In the genomic region with DNA sequence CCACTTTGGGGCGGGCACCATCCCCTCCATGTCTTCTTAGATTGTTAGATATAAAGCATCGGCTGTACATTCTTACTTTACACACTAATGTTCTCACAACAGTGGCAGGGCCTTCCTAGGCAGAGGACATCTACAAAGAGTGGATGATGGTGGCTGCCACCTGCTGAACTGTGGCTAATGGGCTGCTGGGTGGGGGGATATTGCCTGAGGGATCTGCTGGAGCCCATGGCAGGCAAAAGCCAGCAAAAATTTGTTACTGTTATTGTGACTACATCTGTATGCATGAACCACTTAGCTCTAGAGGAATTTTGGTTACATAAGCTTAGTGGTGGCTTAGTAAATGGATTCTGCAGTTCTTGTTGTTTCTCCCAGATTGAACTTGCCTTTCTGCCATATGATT, we compare ENCODE assay signal across 27 cellular contexts. TPM values are rescaled to one million over a fixed set of nuclear protein-coding genes. Genes with fewer than 3 reads are reported as not detected.
DNase-seq lines count a peak whose midpoint lies in the region; ATAC-seq and TF ChIP-seq lines count a peak whose summit lies in the region.
"Had no signal": no experiment of that assay in that cellular context is flagged by ENCODE, and none has a peak within 500 bp of the region (broad histone marks: within the 10 kb centered on the region; RNA-seq: fewer than 3 reads in every experiment).

No MANE protein-coding gene starts in this region.

- TF ChIP-seq CTCF in H9 (conservative IDR thresholded peaks at IDR 0.05), result no peak

- H2BK20ac ChIP-seq in H9 (ENCODE audit: low read depth, low read length, poor library complexity, severe bottlenecking), result no peak overlapping the region

- peaks cover 20% of the 10 kb centered on the region for H3K4me1 Mint-ChIP-seq in activated CD4-positive, alpha-beta T cell treated with anti-CD3 and anti-CD28 coated beads, Interleukin-2, amount 10 ng/mL, durations not matched to agents 24 days and 14 days
- H3K4me1 Mint-ChIP-seq in H9 (peaks cover 3 to 5% of the 10 kb centered on the region in 2 experiments; a peak in 2 of 4 replicates), naive B cell (peaks cover 46 to 80% (median 79%) of the 10 kb centered on the region in 3 donors)
- peaks cover 24% of the 10 kb centered on the region for H3K4me1 Mint-ChIP-seq in activated T-helper 1 cell treated with anti-CD3 and anti-CD28 coated beads, Interleukin-12 subunit alpha, Interleukin-12 subunit beta, Interleukin-2, Interleukin-4 antibody, amounts not matched to agents 30 ng/mL and 10 ng/mL and 1 ng/mL, durations not matched to agents 14 hours and 24 hours and 36 hours (ENCODE audit: low read depth)
- peaks cover 12% of the 10 kb centered on the region for H3K4me1 Mint-ChIP-seq in activated CD8-positive, alpha-beta memory T cell treated with anti-CD3 and anti-CD28 coated beads, Interleukin-2, amount 10 ng/mL, durations not matched to agents 7 days and 5 days

- H3K27me3 Mint-ChIP-seq in activated CD4-positive, alpha-beta T cell treated with anti-CD3 and anti-CD28 coated beads, Interleukin-2, amount 10 ng/mL, durations not matched to agents 24 days and 14 days, result no peaks in the 10 kb centered on the region
- no peaks in the 10 kb centered on the region for H3K27me3 Mint-ChIP-seq in H9 (ENCODE audit: low read depth)
- no peaks in the 10 kb centered on the region for H3K27me3 Mint-ChIP-seq in activated T-helper 1 cell treated with anti-CD3 and anti-CD28 coated beads, Interleukin-12 subunit alpha, Interleukin-12 subunit beta, Interleukin-2, Interleukin-4 antibody, amounts not matched to agents 30 ng/mL and 10 ng/mL and 1 ng/mL, durations not matched to agents 14 hours and 24 hours and 36 hours (ENCODE audit: insufficient read depth)
- H3K27me3 Mint-ChIP-seq in naive B cell, result no peaks in the 10 kb centered on the region
- H3K27me3 Mint-ChIP-seq in activated CD8-positive, alpha-beta memory T cell treated with anti-CD3 and anti-CD28 coated beads, Interleukin-2, amount 10 ng/mL, durations not matched to agents 7 days and 5 days, result no peaks in the 10 kb centered on the region
- H3K27me3 Mint-ChIP-seq: activated CD4-positive, alpha-beta memory T cell treated with anti-CD3 and anti-CD28 coated beads, Interleukin-2, amount 10 ng/mL, durations not matched to agents 7 days and 5 days; CD4-positive, alpha-beta memory T cell; central memory CD8-positive, alpha-beta T cell; progenitor cell of endocrine pancreas; stimulated activated memory B cell treated with anti-CD40 and anti-IgM and Interleukin-4, amounts not matched to agents 10 μg/mL and 1 μg/mL and 100 μg/mL, for 72 hours had no signal

- no peak overlapping the region for H3K56ac ChIP-seq in H9 (ENCODE audit: insufficient read length, low read depth, low read length)

- no peaks in the 10 kb centered on the region for H4K20me1 ChIP-seq in H9 (ENCODE audit: control insufficient read depth, insufficient read depth, insufficient read length)

- no peak overlapping the region for H3K23ac ChIP-seq in H9 (ENCODE audit: insufficient read length, low read depth, low read length)

- no peaks in the 10 kb centered on the region for H3K79me2 ChIP-seq in H9 (ENCODE audit: insufficient read depth, low read length)

- no peaks in the 10 kb centered on the region for H3K9me3 ChIP-seq in H9 (ENCODE audit: control insufficient read depth, low read depth, low read length)
- H3K9me3 ChIP-seq: esophagus squamous epithelium, gastrocnemius medialis, Peyer's patch, SJCRH30 had no signal

- intact Hi-C loops in activated CD4-positive, alpha-beta T cell treated with anti-CD3 and anti-CD28 coated beads, Interleukin-2, amount 10 ng/mL, durations not matched to agents 24 days and 14 days (cut with micrococcal nuclease), result loop anchor here (5.0 kb wide), 1 partner anchor 40 kb away; no protein-coding TSS in a partner anchor
- intact Hi-C loops in activated T-helper 1 cell treated with anti-CD3 and anti-CD28 coated beads, Interleukin-12 subunit alpha, Interleukin-12 subunit beta, Interleukin-2, Interleukin-4 antibody, amounts not matched to agents 30 ng/mL and 10 ng/mL and 1 ng/mL, durations not matched to agents 14 hours and 24 hours and 36 hours (cut with micrococcal nuclease), result no loop called here

- H2AFZ ChIP-seq in H9 (ENCODE audit: low read length), result no peak overlapping the region
- H2AFZ ChIP-seq: GM23338 had no signal

- CTCF ChIA-PET in activated CD8-positive, alpha-beta memory T cell treated with anti-CD3 and anti-CD28 coated beads, Interleukin-2, amount 10 ng/mL, durations not matched to agents 7 days and 5 days (lab: Charles Lee), result no interaction called here

- H4K91ac ChIP-seq in H9 (ENCODE audit: insufficient read length, low read depth, low read length), result no peak overlapping the region

- H3K4me1 ChIP-seq in H9 (ENCODE audit: insufficient read depth, low read length), result no peaks in the 10 kb centered on the region
- H3K4me1 ChIP-seq: gastrocnemius medialis, SJCRH30 had no signal

- H4K8ac ChIP-seq in H9 (replicated peaks; ENCODE audit: insufficient read length, low read depth, low read length), result no peak overlapping the region

- no peak overlapping the region for H3K4me3 Mint-ChIP-seq in activated CD4-positive, alpha-beta T cell treated with anti-CD3 and anti-CD28 coated beads, Interleukin-2, amount 10 ng/mL, durations not matched to agents 24 days and 14 days
- no peak overlapping the region for H3K4me3 Mint-ChIP-seq in H9
- H3K4me3 Mint-ChIP-seq in activated T-helper 1 cell treated with anti-CD3 and anti-CD28 coated beads, Interleukin-12 subunit alpha, Interleukin-12 subunit beta, Interleukin-2, Interleukin-4 antibody, amounts not matched to agents 30 ng/mL and 10 ng/mL and 1 ng/mL, durations not matched to agents 14 hours and 24 hours and 36 hours, result no peak overlapping the region
- peak overlapping the region in 1 of 8 donors; percentile 54 for H3K4me3 Mint-ChIP-seq in naive B cell
- H3K4me3 Mint-ChIP-seq in activated CD8-positive, alpha-beta memory T cell treated with anti-CD3 and anti-CD28 coated beads, Interleukin-2, amount 10 ng/mL, durations not matched to agents 7 days and 5 days, result no peak overlapping the region
- H3K4me3 Mint-ChIP-seq: activated CD4-positive, alpha-beta memory T cell treated with anti-CD3 and anti-CD28 coated beads, Interleukin-2, amount 10 ng/mL, durations not matched to agents 7 days and 5 days; CD4-positive, alpha-beta memory T cell; central memory CD8-positive, alpha-beta T cell; GM23338; stimulated activated memory B cell treated with anti-CD40 and anti-IgM and Interleukin-4, amounts not matched to agents 10 μg/mL and 1 μg/mL and 100 μg/mL, for 72 hours had no signal

- DNase-seq in activated CD4-positive, alpha-beta T cell treated with anti-CD3 and anti-CD28 coated beads, Interleukin-2, amount 10 ng/mL, durations not matched to agents 24 days and 14 days, result no peak
- no peak for DNase-seq in activated CD4-positive, alpha-beta T cell treated with anti-CD3 and anti-CD28 coated beads, Interleukin-2, amount 50 U/mL, for 48 hours
- DNase-seq in H9 (no peak), naive B cell (no peak), NCI-H2029 treated with DMSO at 0.1 percent for 48 hours (lab: John Stamatoyannopoulos, UW) (no peak), inferior parietal cortex (ENCODE audit: extremely low spot score) (no peak)
- DNase-seq in activated T-helper 1 cell treated with anti-CD3 and anti-CD28 coated beads, Interleukin-12 subunit alpha, Interleukin-12 subunit beta, Interleukin-2, Interleukin-4 antibody, amounts not matched to agents 30 ng/mL and 10 ng/mL and 1 ng/mL, durations not matched to agents 14 hours and 24 hours and 36 hours (ENCODE audit: low spot score), result no peak
- DNase-seq in activated CD8-positive, alpha-beta memory T cell treated with anti-CD3 and anti-CD28 coated beads, Interleukin-2, amount 10 ng/mL, durations not matched to agents 7 days and 5 days, result no peak
- DNase-seq: 8988T; activated CD4-positive, alpha-beta memory T cell treated with anti-CD3 and anti-CD28 coated beads, Interleukin-2, amount 10 ng/mL, durations not matched to agents 7 days and 5 days; activated CD4-positive, CD25-positive, alpha-beta regulatory T cell; AML-193; CD4-positive, alpha-beta memory T cell; esophagus squamous epithelium; gastrocnemius medialis; left cardiac atrium; MM.1S; NCI-H2029; NCI-H526 treated with DMSO at 0.1 percent for 48 hours; Peyer's patch; SJCRH30; T-helper 1 cell had no signal

- WGBS in H9 (ENCODE audit: extremely low coverage, insufficient read length, low lambda C conversion rate), result no CpG with 5 or more reads among the region's 2 CpGs

- H3K27ac Mint-ChIP-seq in activated CD4-positive, alpha-beta T cell treated with anti-CD3 and anti-CD28 coated beads, Interleukin-2, amount 10 ng/mL, durations not matched to agents 24 days and 14 days, result peak overlapping the region; percentile 51
- H3K27ac Mint-ChIP-seq in H9, result peak overlapping the region; percentile 40 to 55 (median 54); a peak in 2 of 7 replicates
- peak overlapping the region; percentile 5 for H3K27ac Mint-ChIP-seq in activated T-helper 1 cell treated with anti-CD3 and anti-CD28 coated beads, Interleukin-12 subunit alpha, Interleukin-12 subunit beta, Interleukin-2, Interleukin-4 antibody, amounts not matched to agents 30 ng/mL and 10 ng/mL and 1 ng/mL, durations not matched to agents 14 hours and 24 hours and 36 hours
- peak overlapping the region in 4 of 6 donors; percentile 78 to 93 (median 86) for H3K27ac Mint-ChIP-seq in naive B cell
- H3K27ac Mint-ChIP-seq in activated CD8-positive, alpha-beta memory T cell treated with anti-CD3 and anti-CD28 coated beads, Interleukin-2, amount 10 ng/mL, durations not matched to agents 7 days and 5 days, result no peak overlapping the region
- H3K27ac Mint-ChIP-seq: activated CD4-positive, alpha-beta memory T cell treated with anti-CD3 and anti-CD28 coated beads, Interleukin-2, amount 10 ng/mL, durations not matched to agents 7 days and 5 days; GM23338; progenitor cell of endocrine pancreas had no signal

- H2AK5ac ChIP-seq in H9 (ENCODE audit: insufficient read length, low read length), result no peak overlapping the region

- ATAC-seq in naive B cell (ENCODE audit: low read depth in 2 of 2), result no peak
- ATAC-seq in activated CD8-positive, alpha-beta memory T cell treated with anti-CD3 and anti-CD28 coated beads, Interleukin-2, amount 10 ng/mL, durations not matched to agents 7 days and 5 days, result no peak
- ATAC-seq: gastrocnemius medialis; GM23338; left cardiac atrium; stimulated activated memory B cell treated with anti-CD40 and anti-IgM and Interleukin-4, amounts not matched to agents 10 μg/mL and 1 μg/mL and 100 μg/mL, for 72 hours had no signal

- no peaks in the 10 kb centered on the region for H3K79me1 ChIP-seq in H9 (ENCODE audit: insufficient read depth, low read depth, low read length, poor library complexity, severe bottlenecking)

- H3K18ac ChIP-seq in H9 (ENCODE audit: insufficient read length, low read depth, low read length), result no peak overlapping the region

- no peaks in the 10 kb centered on the region for H3K27me3 ChIP-seq in H9 (ENCODE audit: insufficient read depth, low read length)
- H3K27me3 ChIP-seq: esophagus squamous epithelium, gastrocnemius medialis, Peyer's patch, SJCRH30 had no signal

- H4K5ac ChIP-seq in H9 (ENCODE audit: insufficient read length, low read depth, low read length), result no peak overlapping the region

- H2BK5ac ChIP-seq in H9 (ENCODE audit: insufficient read length, low read length), result no peak overlapping the region

- no peak overlapping the region for H3K9ac ChIP-seq in H9 (ENCODE audit: extremely low read depth, insufficient read length, low read length)
- H3K9ac ChIP-seq: KMS-11 had no signal

- no peak overlapping the region for H2BK120ac ChIP-seq in H9 (ENCODE audit: low read depth, low read length, poor library complexity, severe bottlenecking)

- H3K9me3 Mint-ChIP-seq in activated CD4-positive, alpha-beta T cell treated with anti-CD3 and anti-CD28 coated beads, Interleukin-2, amount 10 ng/mL, durations not matched to agents 24 days and 14 days, result peaks cover 3% of the 10 kb centered on the region
- H3K9me3 Mint-ChIP-seq in H9 (no peaks in the 10 kb centered on the region), naive B cell (peaks cover 0 to 2% (median 0%) of the 10 kb centered on the region in 7 donors)
- no peaks in the 10 kb centered on the region for H3K9me3 Mint-ChIP-seq in activated T-helper 1 cell treated with anti-CD3 and anti-CD28 coated beads, Interleukin-12 subunit alpha, Interleukin-12 subunit beta, Interleukin-2, Interleukin-4 antibody, amounts not matched to agents 30 ng/mL and 10 ng/mL and 1 ng/mL, durations not matched to agents 14 hours and 24 hours and 36 hours
- H3K9me3 Mint-ChIP-seq in activated CD8-positive, alpha-beta memory T cell treated with anti-CD3 and anti-CD28 coated beads, Interleukin-2, amount 10 ng/mL, durations not matched to agents 7 days and 5 days (ENCODE audit: low read depth), result no peaks in the 10 kb centered on the region
- H3K9me3 Mint-ChIP-seq: CD4-positive, alpha-beta memory T cell; central memory CD8-positive, alpha-beta T cell; GM23338; stimulated activated memory B cell treated with anti-CD40 and anti-IgM and Interleukin-4, amounts not matched to agents 10 μg/mL and 1 μg/mL and 100 μg/mL, for 72 hours had no signal

- no peak overlapping the region for H3K4me2 ChIP-seq in H9 (ENCODE audit: insufficient read depth, insufficient read length, low read length)
- H3K4me2 ChIP-seq: GM23338, KMS-11 had no signal

- H2BK15ac ChIP-seq in H9 (ENCODE audit: low read depth, low read length), result no peak overlapping the region

- no peak overlapping the region for H3T11ph ChIP-seq in H9 (ENCODE audit: low read length)

- no peak overlapping the region for H3K27ac ChIP-seq in H9 (ENCODE audit: insufficient read length, low read depth, low read length)
- H3K27ac ChIP-seq: gastrocnemius medialis, KMS-11, Peyer's patch, SJCRH30 had no signal

- no peak overlapping the region for H3K14ac ChIP-seq in H9 (ENCODE audit: insufficient read depth, low read length)

- no peak overlapping the region for H2BK12ac ChIP-seq in H9 (ENCODE audit: insufficient read length, low read depth, low read length)

- peaks cover 24% of the 10 kb centered on the region for H3K36me3 Mint-ChIP-seq in activated CD4-positive, alpha-beta T cell treated with anti-CD3 and anti-CD28 coated beads, Interleukin-2, amount 10 ng/mL, durations not matched to agents 24 days and 14 days (ENCODE audit: low read depth)
- H3K36me3 Mint-ChIP-seq in H9 (ENCODE audit: insufficient read depth in 1 of 3, low read depth in 3 of 3), result no peaks in the 10 kb centered on the region; a peak in 2 of 7 replicates
- H3K36me3 Mint-ChIP-seq in activated T-helper 1 cell treated with anti-CD3 and anti-CD28 coated beads, Interleukin-12 subunit alpha, Interleukin-12 subunit beta, Interleukin-2, Interleukin-4 antibody, amounts not matched to agents 30 ng/mL and 10 ng/mL and 1 ng/mL, durations not matched to agents 14 hours and 24 hours and 36 hours (ENCODE audit: low read depth), result peaks cover 19% of the 10 kb centered on the region
- H3K36me3 Mint-ChIP-seq in naive B cell, result peaks cover 0 to 7% of the 10 kb centered on the region in 2 donors
- H3K36me3 Mint-ChIP-seq in activated CD8-positive, alpha-beta memory T cell treated with anti-CD3 and anti-CD28 coated beads, Interleukin-2, amount 10 ng/mL, durations not matched to agents 7 days and 5 days, result peaks cover 8% of the 10 kb centered on the region

- H3K4ac ChIP-seq in H9 (ENCODE audit: low read depth, low read length), result no peak overlapping the region

- H3K23me2 ChIP-seq in H9 (ENCODE audit: insufficient read length, low read depth, low read length, poor library complexity, severe bottlenecking), result no peaks in the 10 kb centered on the region

RNA-seq across cellular contexts. Expression of gene DIP2B, which starts 52.6 kb away (rescaled TPM):
- total RNA-seq in activated CD4-positive, alpha-beta T cell treated with anti-CD3 and anti-CD28 coated beads, Interleukin-2, amount 10 ng/mL, durations not matched to agents 24 days and 14 days, result 26.4 and 29.4 TPM in 2 replicates
- total RNA-seq in H9 (2021), result 20.0 and 21.6 TPM in 2 replicates
- 26.7 and 27.6 TPM in 2 replicates for total RNA-seq in activated T-helper 1 cell treated with anti-CD3 and anti-CD28 coated beads, Interleukin-12 subunit alpha, Interleukin-12 subunit beta, Interleukin-2, Interleukin-4 antibody, amounts not matched to agents 30 ng/mL and 10 ng/mL and 1 ng/mL, durations not matched to agents 14 hours and 24 hours and 36 hours
- polyA plus RNA-seq in naive B cell (ENCODE audit: low read depth in 6 of 6), result 10 to 100 TPM; 13.4 to 26.7 (median 18.1) TPM
- total RNA-seq in activated CD8-positive, alpha-beta memory T cell treated with anti-CD3 and anti-CD28 coated beads, Interleukin-2, amount 10 ng/mL, durations not matched to agents 7 days and 5 days, result 10 to 100 TPM; 14.7 to 14.8 TPM
